4 cellular contexts compared by ENCODE assay signal in genomic region chr14:35001624-35002023, GRCh38.
TF ChIP-seq lines count a peak whose summit lies in the region.

No MANE protein-coding gene starts in this region.

TF ChIP-seq in A549, 52 proteins besides CTCF, POLR2A, EP300 and RAD21:
- TF ChIP-seq MAFK (IDR thresholded peaks at IDR 0.05; ENCODE audit: partially characterized antibody), result peak; percentile 93
- no peak for TF ChIP-seq FOSL2 (IDR thresholded peaks at IDR 0.05)
- no peak for TF ChIP-seq FOSL2 (CRISPR knock-in tag; IDR thresholded peaks at IDR 0.05)

TF ChIP-seq in HCT116, 20 proteins besides CTCF, POLR2A, EP300 and RAD21:
- TF ChIP-seq FOSL1 (IDR thresholded peaks at IDR 0.05; ENCODE audit: low read depth), result no peak
- TF ChIP-seq CBX3 (IDR thresholded peaks at IDR 0.05; ENCODE audit: low read depth), result no peak
- TF ChIP-seq SRF (IDR thresholded peaks at IDR 0.05; ENCODE audit: low read depth), result no peak
- no peak for TF ChIP-seq MAX (IDR thresholded peaks at IDR 0.05)
- TF ChIP-seq, protein P1, sequence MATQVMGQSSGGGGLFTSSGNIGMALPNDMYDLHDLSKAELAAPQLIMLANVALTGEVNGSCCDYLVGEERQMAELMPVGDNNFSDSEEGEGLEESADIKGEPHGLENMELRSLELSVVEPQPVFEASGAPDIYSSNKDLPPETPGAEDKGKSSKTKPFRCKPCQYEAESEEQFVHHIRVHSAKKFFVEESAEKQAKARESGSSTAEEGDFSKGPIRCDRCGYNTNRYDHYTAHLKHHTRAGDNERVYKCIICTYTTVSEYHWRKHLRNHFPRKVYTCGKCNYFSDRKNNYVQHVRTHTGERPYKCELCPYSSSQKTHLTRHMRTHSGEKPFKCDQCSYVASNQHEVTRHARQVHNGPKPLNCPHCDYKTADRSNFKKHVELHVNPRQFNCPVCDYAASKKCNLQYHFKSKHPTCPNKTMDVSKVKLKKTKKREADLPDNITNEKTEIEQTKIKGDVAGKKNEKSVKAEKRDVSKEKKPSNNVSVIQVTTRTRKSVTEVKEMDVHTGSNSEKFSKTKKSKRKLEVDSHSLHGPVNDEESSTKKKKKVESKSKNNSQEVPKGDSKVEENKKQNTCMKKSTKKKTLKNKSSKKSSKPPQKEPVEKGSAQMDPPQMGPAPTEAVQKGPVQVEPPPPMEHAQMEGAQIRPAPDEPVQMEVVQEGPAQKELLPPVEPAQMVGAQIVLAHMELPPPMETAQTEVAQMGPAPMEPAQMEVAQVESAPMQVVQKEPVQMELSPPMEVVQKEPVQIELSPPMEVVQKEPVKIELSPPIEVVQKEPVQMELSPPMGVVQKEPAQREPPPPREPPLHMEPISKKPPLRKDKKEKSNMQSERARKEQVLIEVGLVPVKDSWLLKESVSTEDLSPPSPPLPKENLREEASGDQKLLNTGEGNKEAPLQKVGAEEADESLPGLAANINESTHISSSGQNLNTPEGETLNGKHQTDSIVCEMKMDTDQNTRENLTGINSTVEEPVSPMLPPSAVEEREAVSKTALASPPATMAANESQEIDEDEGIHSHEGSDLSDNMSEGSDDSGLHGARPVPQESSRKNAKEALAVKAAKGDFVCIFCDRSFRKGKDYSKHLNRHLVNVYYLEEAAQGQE (IDR thresholded peaks at IDR 0.05; ENCODE audit: low read depth), result no peak

TF ChIP-seq in GM12878, 131 proteins besides CTCF, POLR2A, EP300 and RAD21:
- no peak for TF ChIP-seq SIN3A (IDR thresholded peaks at IDR 0.05; ENCODE audit: low read depth, low read length)
- TF ChIP-seq FOS (IDR thresholded peaks at IDR 0.05; ENCODE audit: borderline replicate concordance, extremely low read depth, insufficient read length), result no peak
- no peak for TF ChIP-seq GABPA (IDR thresholded peaks at IDR 0.05; ENCODE audit: low read depth)
- TF ChIP-seq ATF3 (IDR thresholded peaks at IDR 0.05; ENCODE audit: borderline replicate concordance, extremely low read depth, low read depth, low read length), result no peak
- TF ChIP-seq ZBTB40 (IDR thresholded peaks at IDR 0.05; ENCODE audit: borderline replicate concordance), result no peak
- no peak for TF ChIP-seq NRF1 (conservative IDR thresholded peaks at IDR 0.05; ENCODE audit: low read depth, low read length)
- TF ChIP-seq SMC3 (IDR thresholded peaks at IDR 0.05; ENCODE audit: borderline replicate concordance, low read length), result no peak
- TF ChIP-seq IRF5 (IDR thresholded peaks at IDR 0.05; ENCODE audit: borderline replicate concordance), result no peak
- no peak for TF ChIP-seq BCL11A (IDR thresholded peaks at IDR 0.05; ENCODE audit: low read depth, low read length)
- no peak for TF ChIP-seq RFX5 (IDR thresholded peaks at IDR 0.05; ENCODE audit: low read depth, low read length)
- TF ChIP-seq TAF1 (IDR thresholded peaks at IDR 0.05; ENCODE audit: borderline replicate concordance, low read depth, low read length), result no peak
- TF ChIP-seq RCOR1 (conservative IDR thresholded peaks at IDR 0.05; ENCODE audit: low read depth, low read length), result no peak
- no peak for TF ChIP-seq PBX3 (IDR thresholded peaks at IDR 0.05; ENCODE audit: insufficient replicate concordance, low read depth, low read length)
- no peak for TF ChIP-seq GATAD2B (conservative IDR thresholded peaks at IDR 0.05; ENCODE audit: low read depth)
- TF ChIP-seq SREBF2 (IDR thresholded peaks at IDR 0.05; ENCODE audit: low read length), result no peak

TF ChIP-seq in H1, 55 proteins besides CTCF, POLR2A, EP300 and RAD21:
- no peak for TF ChIP-seq GABPA (IDR thresholded peaks at IDR 0.05; ENCODE audit: borderline replicate concordance, insufficient read depth, low read length)
- TF ChIP-seq MAFK (IDR thresholded peaks at IDR 0.05; ENCODE audit: low read depth, low read length), result peak; percentile 40; the same call in 1 of the 2 replicates
- TF ChIP-seq KDM5A (IDR thresholded peaks at IDR 0.05; ENCODE audit: low read length), result no peak
